Comparison of ENCODE assay signal across 1 cellular context in the genomic region with DNA sequence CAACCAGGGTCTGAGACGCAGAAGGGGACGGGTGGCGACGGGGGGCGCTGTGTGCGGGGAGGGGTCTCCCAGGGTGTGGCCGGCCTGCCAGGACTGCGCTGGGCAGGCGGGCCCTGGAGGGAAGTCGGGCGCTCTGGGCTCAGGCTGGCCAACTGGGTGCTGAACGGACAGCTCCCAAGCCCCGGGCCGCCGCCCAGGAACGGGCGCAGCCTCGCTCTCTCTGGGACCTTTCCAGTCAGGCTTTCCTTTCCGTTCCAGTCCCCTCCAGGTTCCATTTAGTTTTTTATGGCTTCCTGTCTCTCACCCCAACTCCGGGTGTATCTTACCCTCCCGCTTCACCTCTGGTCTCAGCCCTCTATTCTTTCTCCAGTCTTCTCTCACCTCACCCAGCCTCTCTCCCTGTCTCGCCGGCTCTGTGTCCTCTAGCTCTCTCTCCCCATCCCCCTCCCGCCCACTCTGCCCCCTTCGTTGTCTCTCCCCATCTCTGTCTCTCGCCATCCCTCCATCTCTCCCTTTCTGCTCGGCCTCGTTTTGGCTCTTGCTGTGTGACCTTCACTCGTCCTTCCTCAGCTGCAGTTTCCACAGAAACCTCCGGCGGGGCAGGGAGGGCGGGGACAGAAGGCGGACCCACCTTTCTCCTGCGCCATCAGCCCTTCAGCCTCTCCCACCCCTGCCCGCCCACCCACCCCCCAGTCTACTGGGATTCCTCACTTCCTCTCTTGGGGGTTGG.
TF ChIP-seq lines count a peak whose summit lies in the region.

No MANE protein-coding gene starts in this region.

TF ChIP-seq in K562, 482 proteins besides CTCF, POLR2A, EP300 and RAD21 (continued from another document):
- TF ChIP-seq, protein P1, sequence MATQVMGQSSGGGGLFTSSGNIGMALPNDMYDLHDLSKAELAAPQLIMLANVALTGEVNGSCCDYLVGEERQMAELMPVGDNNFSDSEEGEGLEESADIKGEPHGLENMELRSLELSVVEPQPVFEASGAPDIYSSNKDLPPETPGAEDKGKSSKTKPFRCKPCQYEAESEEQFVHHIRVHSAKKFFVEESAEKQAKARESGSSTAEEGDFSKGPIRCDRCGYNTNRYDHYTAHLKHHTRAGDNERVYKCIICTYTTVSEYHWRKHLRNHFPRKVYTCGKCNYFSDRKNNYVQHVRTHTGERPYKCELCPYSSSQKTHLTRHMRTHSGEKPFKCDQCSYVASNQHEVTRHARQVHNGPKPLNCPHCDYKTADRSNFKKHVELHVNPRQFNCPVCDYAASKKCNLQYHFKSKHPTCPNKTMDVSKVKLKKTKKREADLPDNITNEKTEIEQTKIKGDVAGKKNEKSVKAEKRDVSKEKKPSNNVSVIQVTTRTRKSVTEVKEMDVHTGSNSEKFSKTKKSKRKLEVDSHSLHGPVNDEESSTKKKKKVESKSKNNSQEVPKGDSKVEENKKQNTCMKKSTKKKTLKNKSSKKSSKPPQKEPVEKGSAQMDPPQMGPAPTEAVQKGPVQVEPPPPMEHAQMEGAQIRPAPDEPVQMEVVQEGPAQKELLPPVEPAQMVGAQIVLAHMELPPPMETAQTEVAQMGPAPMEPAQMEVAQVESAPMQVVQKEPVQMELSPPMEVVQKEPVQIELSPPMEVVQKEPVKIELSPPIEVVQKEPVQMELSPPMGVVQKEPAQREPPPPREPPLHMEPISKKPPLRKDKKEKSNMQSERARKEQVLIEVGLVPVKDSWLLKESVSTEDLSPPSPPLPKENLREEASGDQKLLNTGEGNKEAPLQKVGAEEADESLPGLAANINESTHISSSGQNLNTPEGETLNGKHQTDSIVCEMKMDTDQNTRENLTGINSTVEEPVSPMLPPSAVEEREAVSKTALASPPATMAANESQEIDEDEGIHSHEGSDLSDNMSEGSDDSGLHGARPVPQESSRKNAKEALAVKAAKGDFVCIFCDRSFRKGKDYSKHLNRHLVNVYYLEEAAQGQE (CRISPR knock-in tag; IDR thresholded peaks at IDR 0.05; ENCODE audit: low read depth): peak; percentile 98
- TF ChIP-seq, protein P2, sequence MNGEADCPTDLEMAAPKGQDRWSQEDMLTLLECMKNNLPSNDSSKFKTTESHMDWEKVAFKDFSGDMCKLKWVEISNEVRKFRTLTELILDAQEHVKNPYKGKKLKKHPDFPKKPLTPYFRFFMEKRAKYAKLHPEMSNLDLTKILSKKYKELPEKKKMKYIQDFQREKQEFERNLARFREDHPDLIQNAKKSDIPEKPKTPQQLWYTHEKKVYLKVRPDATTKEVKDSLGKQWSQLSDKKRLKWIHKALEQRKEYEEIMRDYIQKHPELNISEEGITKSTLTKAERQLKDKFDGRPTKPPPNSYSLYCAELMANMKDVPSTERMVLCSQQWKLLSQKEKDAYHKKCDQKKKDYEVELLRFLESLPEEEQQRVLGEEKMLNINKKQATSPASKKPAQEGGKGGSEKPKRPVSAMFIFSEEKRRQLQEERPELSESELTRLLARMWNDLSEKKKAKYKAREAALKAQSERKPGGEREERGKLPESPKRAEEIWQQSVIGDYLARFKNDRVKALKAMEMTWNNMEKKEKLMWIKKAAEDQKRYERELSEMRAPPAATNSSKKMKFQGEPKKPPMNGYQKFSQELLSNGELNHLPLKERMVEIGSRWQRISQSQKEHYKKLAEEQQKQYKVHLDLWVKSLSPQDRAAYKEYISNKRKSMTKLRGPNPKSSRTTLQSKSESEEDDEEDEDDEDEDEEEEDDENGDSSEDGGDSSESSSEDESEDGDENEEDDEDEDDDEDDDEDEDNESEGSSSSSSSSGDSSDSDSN (IDR thresholded peaks at IDR 0.05; ENCODE audit: borderline replicate concordance in 1 of 2, low read depth in 2 of 2, low read length in 2 of 2): 0 out of 4 replicates have a peak, but pooled peaks of 1 of the 2 experiments have one; percentile 46
- 0 out of 2 replicates have a peak, but pooled peaks have one; percentile 56 for TF ChIP-seq NR3C1 (CRISPR knock-in tag; IDR thresholded peaks at IDR 0.05)
